10 cellular contexts compared by ENCODE assay signal in genomic region chr9:7121055-7121454, GRCh38.
A peak's percentile ranks its signal among the peaks of the same experiment; 100 is the strongest.
DNase-seq lines count a peak whose midpoint lies in the region; ATAC-seq, FAIRE-seq and TF ChIP-seq lines count a peak whose summit lies in the region.
"Had no signal": no experiment of that assay in that cellular context is flagged by ENCODE, and none has a peak within 500 bp of the region (broad histone marks: within the 10 kb centered on the region; RNA-seq: fewer than 3 reads in every experiment).

No MANE protein-coding gene starts in this region.

- no peak for FAIRE-seq in GM12878 (lab: Jason Lieb, UNC)

- no peak overlapping the region for H2BK5ac ChIP-seq in neuronal stem cell (ENCODE audit: low read length)

- H3K79me1 ChIP-seq in neuronal stem cell (ENCODE audit: low read depth, low read length): no peaks in the 10 kb centered on the region

- peaks cover 7% of the 10 kb centered on the region for H3K4me1 ChIP-seq in CD8-positive, alpha-beta T cell (ENCODE audit: insufficient read depth, low read length)
- H3K4me1 ChIP-seq in GM12878 (ENCODE audit: control insufficient read depth, insufficient read depth, low read length): peaks cover 9% of the 10 kb centered on the region
- H3K4me1 ChIP-seq in tibial artery: no peaks in the 10 kb centered on the region
- H3K4me1 ChIP-seq in neuronal stem cell (ENCODE audit: control insufficient read depth in 2 of 2, insufficient read depth in 1 of 2, low read depth in 1 of 2, low read length in 2 of 2): no peaks in the 10 kb centered on the region

- no peak overlapping the region for H3K4me3 ChIP-seq in CD8-positive, alpha-beta T cell (ENCODE audit: low read depth, low read length)
- H3K4me3 ChIP-seq in GM12878: no peak overlapping the region
- no peak overlapping the region for H3K4me3 ChIP-seq in tibial artery
- H3K4me3 ChIP-seq in neuronal stem cell (ENCODE audit: low read length in 2 of 2): no peak overlapping the region

- no peaks in the 10 kb centered on the region for H3K9me3 ChIP-seq in CD8-positive, alpha-beta T cell (ENCODE audit: low read length)
- H3K9me3 ChIP-seq in GM12878 (replicated peaks; ENCODE audit: control insufficient read depth, insufficient read depth, low read length) (no peaks in the 10 kb centered on the region), tibial artery (no peaks in the 10 kb centered on the region), neuronal stem cell (replicated peaks in 1 of 2; ENCODE audit: control insufficient read depth in 2 of 2, insufficient read depth in 1 of 2, low read depth in 1 of 2, low read length in 2 of 2) (no peaks in the 10 kb centered on the region)

- 62% methylated on average over 2 of the region's 2 CpGs for WGBS in GM12878 (ENCODE audit: insufficient coverage, insufficient replicate concordance, low lambda C conversion rate, missing lambda C conversion rate)
- WGBS in neuronal stem cell (ENCODE audit: extremely low coverage in 2 of 2, insufficient read length in 2 of 2, insufficient replicate concordance in 1 of 2), 2 donors: no CpG with 5 or more reads among the region's 2 CpGs

- H3K4ac ChIP-seq in neuronal stem cell (ENCODE audit: low read length): no peak overlapping the region

- TF ChIP-seq CTCF in CD8-positive, alpha-beta T cell (IDR thresholded peaks at IDR 0.05): no peak
- TF ChIP-seq CTCF in GM12878 (IDR thresholded peaks at IDR 0.05 in 2 of 3, conservative IDR thresholded peaks at IDR 0.05 in 1 of 3; ENCODE audit: control insufficient read depth in 2 of 3, extremely low read depth in 1 of 3, insufficient read depth in 1 of 3, low read depth in 3 of 3, low read length in 3 of 3) (no peak), tibial artery (IDR thresholded peaks at IDR 0.05) (no peak), MCF 10A (IDR thresholded peaks at IDR 0.05; ENCODE audit: unreplicated experiment) (no peak)

- no peak for ATAC-seq in CD8-positive, alpha-beta T cell
- ATAC-seq in GM19328 (IDR thresholded peaks at IDR 0.05; ENCODE audit: unreplicated experiment): peak; percentile 48
- ATAC-seq in HG03139 (IDR thresholded peaks at IDR 0.05; ENCODE audit: unreplicated experiment): peak; percentile 44
- ATAC-seq in GM12878: peak; percentile 70
- ATAC-seq: HCT116 had no signal

- no peak overlapping the region for H3K14ac ChIP-seq in neuronal stem cell (ENCODE audit: low read length)

- no peak for TF ChIP-seq RAD21 in GM12878 (IDR thresholded peaks at IDR 0.05; ENCODE audit: insufficient read depth, low read depth, low read length)

- no peak for TF ChIP-seq POLR2A in GM12878 (IDR thresholded peaks at IDR 0.05; ENCODE audit: low read depth, low read length)

- RAD21 ChIA-PET in GM12878 (lab: Charles Lee; ENCODE audit: unreplicated experiment): no interaction called here

- H2AFZ ChIP-seq in GM12878 (ENCODE audit: control insufficient read depth, low read depth, low read length): no peak overlapping the region
- no peak overlapping the region for H2AFZ ChIP-seq in neuronal stem cell (ENCODE audit: low read length)

- DNase-seq in CD8-positive, alpha-beta T cell: peak in 1 of 7 experiments; percentile 1
- DNase-seq in GM12878 (ENCODE audit: low read depth, low spot score): peak; percentile 45
- DNase-seq in Ammon's horn (ENCODE audit: low spot score): no peak
- no peak for DNase-seq in tibial artery
- DNase-seq in neuronal stem cell (ENCODE audit: low spot score): no peak
- DNase-seq in MCF 10A (ENCODE audit: unreplicated experiment): no peak
- DNase-seq: NCI-H2171 treated with DMSO at 0.1 percent for 48 hours had no signal

- no peak overlapping the region for H4K91ac ChIP-seq in neuronal stem cell (ENCODE audit: low read depth, low read length, poor library complexity)

- no peak overlapping the region for H4K8ac ChIP-seq in neuronal stem cell (ENCODE audit: low read depth, low read length)

- H3K18ac ChIP-seq in neuronal stem cell (ENCODE audit: low read length): no peak overlapping the region

- no peaks in the 10 kb centered on the region for H4K20me1 ChIP-seq in GM12878 (ENCODE audit: control insufficient read depth, insufficient read depth)

- intact Hi-C loops in CD8-positive, alpha-beta T cell (cut with DNase I, micrococcal nuclease): no loop called here
- intact Hi-C loops in GM12878 (cut with micrococcal nuclease; ENCODE audit: unreplicated experiment): no loop called here
- intact Hi-C loops in tibial artery (cut with DNase I; ENCODE audit: low total_unique reads): no loop called here
- intact Hi-C loops in MCF 10A (cut with micrococcal nuclease): no loop called here

- no peak overlapping the region for H3K23ac ChIP-seq in neuronal stem cell (ENCODE audit: low read depth, low read length, poor library complexity)

- no peak overlapping the region for H3K4me3 Mint-ChIP-seq in CD8-positive, alpha-beta T cell
- no peak overlapping the region for H3K4me3 Mint-ChIP-seq in MCF 10A (ENCODE audit: unreplicated experiment)

- no peaks in the 10 kb centered on the region for H3K27me3 Mint-ChIP-seq in CD8-positive, alpha-beta T cell (ENCODE audit: low read depth)
- no peaks in the 10 kb centered on the region for H3K27me3 Mint-ChIP-seq in MCF 10A (ENCODE audit: insufficient read depth, unreplicated experiment)

- no peaks in the 10 kb centered on the region for H3K27me3 ChIP-seq in CD8-positive, alpha-beta T cell (ENCODE audit: insufficient read depth, low read length)
- H3K27me3 ChIP-seq in GM12878 (replicated peaks in 1 of 2; ENCODE audit: control insufficient read depth in 2 of 2, insufficient read depth in 2 of 2, low read length in 1 of 2) (no peaks in the 10 kb centered on the region), tibial artery (no peaks in the 10 kb centered on the region), neuronal stem cell (ENCODE audit: control insufficient read depth in 3 of 3, insufficient read depth in 3 of 3, low read depth in 1 of 3, low read length in 3 of 3) (no peaks in the 10 kb centered on the region)

- no peaks in the 10 kb centered on the region for H3K36me3 ChIP-seq in CD8-positive, alpha-beta T cell (ENCODE audit: insufficient read depth, low read length)
- H3K36me3 ChIP-seq in GM12878 (ENCODE audit: control insufficient read depth in 2 of 2, insufficient read depth in 2 of 2, low read length in 1 of 2): peaks cover 2 to 3% of the 10 kb centered on the region in 2 experiments; a peak in 3 of 4 replicates
- peaks cover 0 to 5% (median 0%) of the 10 kb centered on the region in 3 donors for H3K36me3 ChIP-seq in tibial artery
- no peaks in the 10 kb centered on the region for H3K36me3 ChIP-seq in neuronal stem cell (replicated peaks in 1 of 2; ENCODE audit: control insufficient read depth in 2 of 2, insufficient read depth in 2 of 2, low read length in 2 of 2)

- H3K27ac Mint-ChIP-seq in CD8-positive, alpha-beta T cell: peak overlapping the region; percentile 57
- no peak overlapping the region for H3K27ac Mint-ChIP-seq in MCF 10A (ENCODE audit: low read depth, unreplicated experiment)

- H2AK5ac ChIP-seq in neuronal stem cell (ENCODE audit: low read depth, low read length): no peak overlapping the region

- H3K9me3 Mint-ChIP-seq in CD8-positive, alpha-beta T cell: no peaks in the 10 kb centered on the region
- no peaks in the 10 kb centered on the region for H3K9me3 Mint-ChIP-seq in MCF 10A (ENCODE audit: unreplicated experiment)

- POLR2A ChIA-PET in CD8-positive, alpha-beta T cell (lab: Charles Lee): no interaction called here
- POLR2A ChIA-PET in GM12878 (lab: Charles Lee): no interaction called here
- POLR2A ChIA-PET in MCF 10A (lab: Yijun Ruan, JAX): no interaction called here

- H2BK15ac ChIP-seq in neuronal stem cell (ENCODE audit: low read length): no peak overlapping the region

- no TSS peak for BruUV-seq in GM12878 (replicated peaks; lab: Mats Ljungman, UMichigan)
- BruUV-seq in MCF 10A (replicated peaks; lab: Mats Ljungman, UMichigan): no TSS peak

- SMC1A ChIA-PET in GM12878 (lab: Charles Lee; ENCODE audit: uncharacterized antibody, unreplicated experiment): interaction anchor here (0.8 to 1.1 kb wide), 2 partner anchors 53 to 64 kb away, joined by 3 read pairs; no protein-coding TSS in a partner anchor

- no peak overlapping the region for H2BK12ac ChIP-seq in neuronal stem cell (ENCODE audit: low read length)

- no peak overlapping the region for H2BK120ac ChIP-seq in neuronal stem cell (ENCODE audit: low read depth, low read length)

- TF ChIP-seq EP300 in GM12878 (IDR thresholded peaks at IDR 0.05; ENCODE audit: borderline replicate concordance in 1 of 2, control insufficient read depth in 1 of 2, low read depth in 2 of 2, low read length in 2 of 2): no peak

- peaks cover 35% of the 10 kb centered on the region for H3K4me1 Mint-ChIP-seq in CD8-positive, alpha-beta T cell (ENCODE audit: low read depth)
- peaks cover 29% of the 10 kb centered on the region for H3K4me1 Mint-ChIP-seq in MCF 10A (ENCODE audit: insufficient read depth, unreplicated experiment)

- in situ Hi-C loops in GM12878 (cut with MboI): no loop called here

- CTCF ChIA-PET in CD8-positive, alpha-beta T cell (lab: Charles Lee): no interaction called here
- CTCF ChIA-PET in GM12878 (lab: Yijun Ruan, JAX): interaction anchor here (0.6 to 1.5 kb wide), 2 partner anchors 9 to 68 kb away, joined by 3 read pairs; no protein-coding TSS in a partner anchor
- CTCF ChIA-PET in MCF 10A (lab: Yijun Ruan, JAX): no interaction called here

- no peaks in the 10 kb centered on the region for H3K79me2 ChIP-seq in GM12878 (ENCODE audit: control insufficient read depth, insufficient read depth, low read length)

- H3K9ac ChIP-seq in GM12878 (ENCODE audit: control insufficient read depth, insufficient read depth, low read length) (no peak overlapping the region), neuronal stem cell (ENCODE audit: low read depth, low read length, poor library complexity) (no peak overlapping the region)

- no peak overlapping the region for H3K27ac ChIP-seq in CD8-positive, alpha-beta T cell (ENCODE audit: low read depth, low read length)
- H3K27ac ChIP-seq in GM12878 (ENCODE audit: control insufficient read depth, insufficient read depth) (no peak overlapping the region), tibial artery (no peak overlapping the region), neuronal stem cell (replicated peaks; ENCODE audit: low read length) (no peak overlapping the region)

- H3K4me2 ChIP-seq in GM12878 (ENCODE audit: control insufficient read depth, insufficient read depth) (no peak overlapping the region), neuronal stem cell (ENCODE audit: insufficient read depth, low read length, poor library complexity, severe bottlenecking) (no peak overlapping the region)

- peaks cover 63% of the 10 kb centered on the region for H3K36me3 Mint-ChIP-seq in CD8-positive, alpha-beta T cell
- H3K36me3 Mint-ChIP-seq in MCF 10A (ENCODE audit: insufficient read depth, unreplicated experiment): peaks cover 19% of the 10 kb centered on the region
